In genomic region chr16:55572439-55572838, GRCh38 we compare ENCODE assay signal across 16 cellular contexts. TPM values are rescaled to one million over a fixed set of nuclear protein-coding genes. Genes with fewer than 3 reads are reported as not detected.
"Had no signal": no experiment of that assay in that cellular context is flagged by ENCODE, and none has a peak within 500 bp of the region (broad histone marks: within the 10 kb centered on the region; RNA-seq: fewer than 3 reads in every experiment).

No MANE protein-coding gene starts in this region.

- H3K4me3 Mint-ChIP-seq: activated CD4-positive, alpha-beta T cell treated with anti-CD3 and anti-CD28 coated beads for 36 hours; activated CD8-positive, alpha-beta T cell treated with anti-CD3 and anti-CD28 coated beads for 36 hours; activated naive CD8-positive, alpha-beta T cell treated with anti-CD3 and anti-CD28 coated beads, Interleukin-2, amount 10 ng/mL, durations not matched to agents 7 days and 5 days; natural killer cell; stimulated activated naive CD8-positive, alpha-beta T cell treated with anti-CD3 and anti-CD28 coated beads, Interleukin-15, amount 100 ng/mL, for 72 hours had no signal

- H3K27ac Mint-ChIP-seq: activated CD4-positive, alpha-beta T cell treated with anti-CD3 and anti-CD28 coated beads for 36 hours; activated CD8-positive, alpha-beta T cell treated with anti-CD3 and anti-CD28 coated beads for 36 hours; activated naive CD8-positive, alpha-beta T cell treated with anti-CD3 and anti-CD28 coated beads, Interleukin-2, amount 10 ng/mL, durations not matched to agents 7 days and 5 days; natural killer cell had no signal

- H3K27me3 Mint-ChIP-seq: stimulated activated naive CD8-positive, alpha-beta T cell treated with anti-CD3 and anti-CD28 coated beads, Interleukin-15, amount 100 ng/mL, for 72 hours had no signal

- H3K36me3 Mint-ChIP-seq: activated naive CD8-positive, alpha-beta T cell treated with anti-CD3 and anti-CD28 coated beads, Interleukin-2, amount 10 ng/mL, durations not matched to agents 7 days and 5 days; natural killer cell had no signal

- H3K9me3 Mint-ChIP-seq: activated CD8-positive, alpha-beta T cell treated with anti-CD3 and anti-CD28 coated beads for 36 hours; activated naive CD8-positive, alpha-beta T cell treated with anti-CD3 and anti-CD28 coated beads, Interleukin-2, amount 10 ng/mL, durations not matched to agents 7 days and 5 days; natural killer cell; stimulated activated naive CD8-positive, alpha-beta T cell treated with anti-CD3 and anti-CD28 coated beads, Interleukin-15, amount 100 ng/mL, for 72 hours had no signal

- DNase-seq: activated CD4-positive, alpha-beta T cell treated with anti-CD3 and anti-CD28 coated beads for 36 hours; activated CD8-positive, alpha-beta memory T cell treated with anti-CD3 and anti-CD28 coated beads, Interleukin-2, amount 50 U/mL, for 48 hours; activated CD8-positive, alpha-beta T cell treated with anti-CD3 and anti-CD28 coated beads for 36 hours; activated naive CD8-positive, alpha-beta T cell treated with anti-CD3 and anti-CD28 coated beads, Interleukin-2, amount 10 ng/mL, durations not matched to agents 7 days and 5 days; aorta; head of caudate nucleus; natural killer cell; occipital lobe; stimulated activated CD4-positive, alpha-beta T cell treated with anti-CD3 and anti-CD28 coated beads, Interleukin-2, amount 100 ng/mL, for 48 hours; stimulated activated CD8-positive, alpha-beta memory T cell treated with anti-CD3 and anti-CD28 coated beads, Interleukin-4, amount 100 ng/mL, for 48 hours; stimulated activated naive CD8-positive, alpha-beta T cell treated with anti-CD3 and anti-CD28 coated beads, Interleukin-15, amount 100 ng/mL, for 72 hours; T-helper 9 cell; testis; WERI-Rb-1 had no signal

- H3K4me3 ChIP-seq: breast epithelium, testis had no signal

- H3K4me1 Mint-ChIP-seq: activated CD4-positive, alpha-beta T cell treated with anti-CD3 and anti-CD28 coated beads for 36 hours; activated naive CD8-positive, alpha-beta T cell treated with anti-CD3 and anti-CD28 coated beads, Interleukin-2, amount 10 ng/mL, durations not matched to agents 7 days and 5 days; natural killer cell; stimulated activated naive CD8-positive, alpha-beta T cell treated with anti-CD3 and anti-CD28 coated beads, Interleukin-15, amount 100 ng/mL, for 72 hours had no signal

RNA-seq across cellular contexts. Expression of gene CAPNS2, which starts 6.0 kb away (rescaled TPM):
- total RNA-seq: activated CD4-positive, alpha-beta T cell treated with anti-CD3 and anti-CD28 coated beads for 36 hours; activated CD8-positive, alpha-beta T cell treated with anti-CD3 and anti-CD28 coated beads for 36 hours; activated naive CD8-positive, alpha-beta T cell treated with anti-CD3 and anti-CD28 coated beads, Interleukin-2, amount 10 ng/mL, durations not matched to agents 7 days and 5 days; left lobe of liver; occipital lobe had no signal
